Comparison of ENCODE assay signal across 1 cellular context in the genomic region with DNA sequence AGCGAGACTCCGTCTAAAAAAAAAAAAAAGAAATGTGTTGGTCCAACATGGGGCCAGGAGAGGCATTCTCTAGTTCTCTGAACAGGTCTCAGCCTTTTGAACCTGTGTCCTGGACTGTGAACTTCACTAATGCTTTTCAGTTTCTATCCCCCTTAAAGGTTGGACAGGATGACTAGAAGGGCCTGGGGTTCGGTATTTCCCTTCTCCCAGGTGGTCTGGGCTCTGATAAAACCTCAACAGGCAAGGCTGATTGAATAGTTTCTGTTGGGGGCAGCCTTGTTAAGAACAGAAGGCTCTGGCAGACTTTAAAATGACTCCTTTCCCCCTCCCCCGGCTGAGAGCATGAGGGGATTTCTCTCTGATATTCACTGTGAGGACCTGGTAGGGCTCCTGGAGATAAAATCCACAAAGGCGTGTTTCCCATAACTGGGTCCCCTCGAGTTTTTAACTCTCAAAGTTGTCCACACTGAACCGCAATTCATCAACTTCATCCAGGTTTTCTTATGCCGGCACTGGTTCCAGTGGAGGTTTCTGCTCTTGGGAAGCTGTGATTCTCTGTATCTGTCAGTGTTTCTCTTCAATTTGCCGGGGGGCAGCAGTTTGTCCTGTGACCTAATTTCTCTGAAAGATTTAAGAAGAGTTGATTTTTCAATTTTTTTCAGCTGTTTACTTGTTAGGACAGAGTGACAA.
TF ChIP-seq lines count a peak whose summit lies in the region.

No MANE protein-coding gene starts in this region.

TF ChIP-seq in GM12878, 131 proteins besides CTCF, POLR2A, EP300 and RAD21 (continued from another document):
- TF ChIP-seq BMI1 (IDR thresholded peaks at IDR 0.05; ENCODE audit: borderline replicate concordance), result no peak
- peak; percentile 74 for TF ChIP-seq TCF7 (IDR thresholded peaks at IDR 0.05; ENCODE audit: borderline replicate concordance)
- 0 out of 2 replicates have a peak, but pooled peaks have one; percentile 30 for TF ChIP-seq NFIC (IDR thresholded peaks at IDR 0.05; ENCODE audit: low read depth, low read length)
- TF ChIP-seq POLR2AphosphoS2 (IDR thresholded peaks at IDR 0.05; ENCODE audit: low read depth, low read length), result no peak
- TF ChIP-seq MEF2A (IDR thresholded peaks at IDR 0.05; ENCODE audit: insufficient read depth, low read depth, low read length), result no peak
- TF ChIP-seq EED (IDR thresholded peaks at IDR 0.05; ENCODE audit: low read depth), result 0 out of 2 replicates have a peak, but pooled peaks have one; percentile 50
- no peak for TF ChIP-seq CHD1 (IDR thresholded peaks at IDR 0.05; ENCODE audit: low read depth, low read length)
- TF ChIP-seq ATF2 (IDR thresholded peaks at IDR 0.05; ENCODE audit: low read length), result no peak
- no peak for TF ChIP-seq TCF3 (IDR thresholded peaks at IDR 0.05; ENCODE audit: borderline replicate concordance, insufficient read depth, low read depth, low read length)
- no peak for TF ChIP-seq ZNF207 (IDR thresholded peaks at IDR 0.05; ENCODE audit: borderline replicate concordance)
- TF ChIP-seq MEF2B (IDR thresholded peaks at IDR 0.05; ENCODE audit: partially characterized antibody, poor library complexity, severe bottlenecking), result no peak
- TF ChIP-seq SMAD1 (IDR thresholded peaks at IDR 0.05; ENCODE audit: low read depth, partially characterized antibody), result no peak
- TF ChIP-seq, protein P1, sequence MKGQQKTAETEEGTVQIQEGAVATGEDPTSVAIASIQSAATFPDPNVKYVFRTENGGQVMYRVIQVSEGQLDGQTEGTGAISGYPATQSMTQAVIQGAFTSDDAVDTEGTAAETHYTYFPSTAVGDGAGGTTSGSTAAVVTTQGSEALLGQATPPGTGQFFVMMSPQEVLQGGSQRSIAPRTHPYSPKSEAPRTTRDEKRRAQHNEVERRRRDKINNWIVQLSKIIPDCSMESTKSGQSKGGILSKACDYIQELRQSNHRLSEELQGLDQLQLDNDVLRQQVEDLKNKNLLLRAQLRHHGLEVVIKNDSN (IDR thresholded peaks at IDR 0.05; ENCODE audit: borderline replicate concordance, extremely low read length, insufficient read depth, low read depth, low read length), result no peak
